ENCODE assay signal across 8 cellular contexts in the genomic region with DNA sequence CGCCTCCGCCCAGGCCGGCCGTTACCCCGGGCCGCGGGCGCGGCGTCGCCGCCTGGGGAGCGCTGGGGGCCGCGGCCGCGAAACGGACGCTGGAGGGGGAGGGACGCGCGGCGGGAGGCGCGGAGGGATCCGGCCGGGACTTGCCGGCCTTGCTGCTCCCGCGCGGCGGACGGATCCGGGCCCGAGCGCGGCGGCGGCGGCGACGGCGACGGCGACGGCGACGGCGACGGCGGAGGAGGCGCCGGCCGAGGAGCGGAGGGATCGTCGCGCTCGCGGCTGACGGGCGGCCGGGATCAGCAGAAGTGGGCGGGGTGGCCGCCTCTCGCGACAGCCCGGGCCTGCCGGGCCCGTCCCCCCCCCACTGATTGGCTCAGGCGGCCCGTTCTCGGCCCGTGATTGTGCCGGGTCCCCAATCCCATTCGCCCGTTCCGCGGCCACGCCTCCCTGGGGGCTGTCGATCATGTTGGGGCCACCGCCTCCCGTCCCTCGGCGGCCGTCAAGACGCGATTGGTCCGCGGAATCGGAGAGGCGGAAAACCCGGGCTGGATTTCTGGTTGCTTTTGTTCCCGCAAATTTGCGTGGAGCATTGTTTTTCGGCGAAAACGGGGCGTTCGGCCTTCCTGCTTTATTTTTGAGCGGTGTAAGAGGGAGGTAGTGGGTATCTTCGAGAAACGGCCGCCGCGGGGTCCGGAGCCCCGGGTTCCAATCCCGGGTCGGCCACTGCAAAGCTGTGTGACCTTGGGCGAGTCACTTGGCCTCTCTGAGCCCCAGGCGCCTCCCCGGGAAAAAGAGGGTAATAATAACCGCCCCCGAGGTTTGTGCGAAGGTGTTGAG. TPM values are rescaled to one million over a fixed set of nuclear protein-coding genes. Genes with fewer than 3 reads are reported as not detected.
DNase-seq lines count a peak whose midpoint lies in the region; ATAC-seq and TF ChIP-seq lines count a peak whose summit lies in the region.

A gene (minus strand): TSS at position 304 of the 834 bp plus-strand sequence. CDS start 786 bp downstream, outside the sequence.

- H3K9me3 Mint-ChIP-seq in activated CD8-positive, alpha-beta T cell treated with anti-CD3 and anti-CD28 coated beads for 36 hours, result no peaks in the 10 kb centered on the region

- H3K4me3 Mint-ChIP-seq in activated CD8-positive, alpha-beta T cell treated with anti-CD3 and anti-CD28 coated beads for 36 hours, result peak within 1 kb of the TSS; percentile 81

- peak within 1 kb of the TSS; percentile 82 for H3K27ac Mint-ChIP-seq in activated CD8-positive, alpha-beta T cell treated with anti-CD3 and anti-CD28 coated beads for 36 hours

- no peaks in the 10 kb centered on the region for H3K36me3 ChIP-seq in ectodermal cell (ENCODE audit: control insufficient read depth, insufficient read depth, low read length)
- no peaks in the 10 kb centered on the region for H3K36me3 ChIP-seq in lower lobe of right lung

- WGBS in ectodermal cell, 2 experiments, result 1% methylated on average over 116 of the region's 116 CpGs

- peaks cover 20% of the 10 kb centered on the region for H3K4me1 ChIP-seq in ectodermal cell (ENCODE audit: control insufficient read depth, insufficient read depth, low read length)
- H3K4me1 ChIP-seq in lower lobe of right lung, result peaks cover 42% of the 10 kb centered on the region

- POLR2A ChIA-PET in activated CD8-positive, alpha-beta T cell treated with anti-CD3 and anti-CD28 coated beads for 36 hours (lab: Charles Lee), result no interaction called here

- H3K27me3 ChIP-seq in ectodermal cell (ENCODE audit: control insufficient read depth, insufficient read depth, low read length, poor library complexity, severe bottlenecking), result no peaks in the 10 kb centered on the region
- H3K27me3 ChIP-seq in lower lobe of right lung (ENCODE audit: low read depth), result no peaks in the 10 kb centered on the region

- H3K27ac ChIP-seq in C4-2B (peak within 1 kb of the TSS; percentile 55), ectodermal cell (ENCODE audit: insufficient read depth, low read depth, low read length, poor library complexity, severe bottlenecking) (no peak within 1 kb of the TSS), lower lobe of right lung (no peak within 1 kb of the TSS)

- ATAC-seq in GM19351 (IDR thresholded peaks at IDR 0.05; ENCODE audit: unreplicated experiment) (peak; percentile 84), HG03521 (IDR thresholded peaks at IDR 0.05; ENCODE audit: unreplicated experiment) (peak; percentile 84), lower lobe of right lung (peak; percentile 99)
- ATAC-seq in activated CD8-positive, alpha-beta T cell treated with anti-CD3 and anti-CD28 coated beads for 36 hours, result peak; percentile 93

- H3K27me3 Mint-ChIP-seq in activated CD8-positive, alpha-beta T cell treated with anti-CD3 and anti-CD28 coated beads for 36 hours, result peaks cover 7% of the 10 kb centered on the region

- intact Hi-C loops in activated CD8-positive, alpha-beta T cell treated with anti-CD3 and anti-CD28 coated beads for 36 hours (cut with micrococcal nuclease), result loop anchor here (10.0 kb wide), 2 partner anchors 58 to 362 kb away; no protein-coding TSS in a partner anchor
- intact Hi-C loops in lower lobe of right lung (cut with DNase I), result no loop called here

- no peak for TF ChIP-seq CTCF in C4-2B (conservative IDR thresholded peaks at IDR 0.05)
- TF ChIP-seq CTCF in activated CD8-positive, alpha-beta T cell treated with anti-CD3 and anti-CD28 coated beads for 36 hours (IDR thresholded peaks at IDR 0.05), result no peak
- no peak for TF ChIP-seq CTCF in lower lobe of right lung (IDR thresholded peaks at IDR 0.05)

- peak; percentile 68 for DNase-seq in NCI-H748 treated with DMSO at 0.1 percent for 48 hours (lab: John Stamatoyannopoulos, UW)
- peak; percentile 99 for DNase-seq in activated CD8-positive, alpha-beta T cell treated with anti-CD3 and anti-CD28 coated beads for 36 hours
- DNase-seq in lower lobe of right lung, result peak; percentile 99
- peak; percentile 98 to 99 for DNase-seq in stimulated activated CD4-positive, alpha-beta T cell treated with anti-CD3 and anti-CD28 coated beads, Interleukin-4, amount 100 ng/mL, for 48 hours (ENCODE audit: low read depth in 2 of 2)

- H3K9me3 ChIP-seq in ectodermal cell (ENCODE audit: control insufficient read depth, low read length) (no peaks in the 10 kb centered on the region), lower lobe of right lung (no peaks in the 10 kb centered on the region)

- H3K4me3 ChIP-seq in ectodermal cell (ENCODE audit: insufficient read depth, low read depth, low read length), result peak within 1 kb of the TSS; percentile 56
- H3K4me3 ChIP-seq in lower lobe of right lung, result peak within 1 kb of the TSS; percentile 59

- CTCF ChIA-PET in activated CD8-positive, alpha-beta T cell treated with anti-CD3 and anti-CD28 coated beads for 36 hours (lab: Charles Lee), result no interaction called here

- peaks cover 4% of the 10 kb centered on the region for H3K36me3 Mint-ChIP-seq in activated CD8-positive, alpha-beta T cell treated with anti-CD3 and anti-CD28 coated beads for 36 hours (ENCODE audit: low read depth)

- peaks cover 47% of the 10 kb centered on the region for H3K4me1 Mint-ChIP-seq in activated CD8-positive, alpha-beta T cell treated with anti-CD3 and anti-CD28 coated beads for 36 hours (ENCODE audit: low read depth)

RNA-seq across cellular contexts. Expression of the gene that starts here (rescaled TPM):
- total RNA-seq in activated CD8-positive, alpha-beta T cell treated with anti-CD3 and anti-CD28 coated beads for 36 hours, result 1 to 10 TPM; 4.6 to 5.9 TPM
- 29.4 TPM for polyA plus RNA-seq in ectodermal cell (2013, experiment 1 of 4)
- 30.7 TPM for polyA plus RNA-seq in ectodermal cell (2013, experiment 2 of 4)
- polyA plus RNA-seq in ectodermal cell (2013, experiment 3 of 4), result 28.2 TPM
- 29.3 TPM for polyA plus RNA-seq in ectodermal cell (2013, experiment 4 of 4)
- total RNA-seq in lower lobe of right lung, result 23.9 TPM
